ENCODE assay signal across 17 cellular contexts in the genomic region with DNA sequence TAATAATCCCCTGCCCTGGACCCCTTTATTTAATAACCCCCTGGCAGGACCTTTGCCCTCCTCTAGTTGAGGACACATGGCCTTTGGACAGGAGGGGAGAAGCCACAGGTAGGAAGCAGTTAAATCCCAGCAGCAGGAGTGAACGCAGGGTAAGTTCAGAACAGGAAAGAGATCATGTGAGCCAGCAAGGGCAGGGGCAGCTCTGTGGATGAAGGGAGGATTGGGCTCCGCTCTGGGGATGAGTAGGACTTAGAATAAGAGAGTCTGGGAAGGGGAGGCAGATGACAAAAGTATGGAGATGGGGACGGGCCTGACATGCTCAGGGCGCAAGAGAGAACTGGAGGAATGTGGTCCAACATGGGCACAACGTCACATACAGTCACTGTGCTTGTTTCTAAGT.
"Had no signal": no experiment of that assay in that cellular context is flagged by ENCODE, and none has a peak within 500 bp of the region (broad histone marks: within the 10 kb centered on the region; RNA-seq: fewer than 3 reads in every experiment).

No MANE protein-coding gene starts in this region.

- H3K9me3 Mint-ChIP-seq: activated CD4-positive, alpha-beta T cell treated with anti-CD3 and anti-CD28 coated beads, Interleukin-2, amount 10 ng/mL, durations not matched to agents 24 days and 14 days; activated naive CD4-positive, alpha-beta T cell treated with anti-CD3 and anti-CD28 coated beads, Interleukin-2, amount 50 U/mL, for 24 hours; nephron; stimulated activated naive CD8-positive, alpha-beta T cell treated with anti-CD3 and anti-CD28 coated beads, Interleukin-15, Interleukin-2, amounts not matched to agents 100 ng/mL and 50 ng/mL, for 24 hours had no signal

- DNase-seq: activated CD4-positive, alpha-beta T cell treated with anti-CD3 and anti-CD28 coated beads, Interleukin-2, amount 10 ng/mL, durations not matched to agents 24 days and 14 days; activated CD4-positive, CD25-positive, alpha-beta regulatory T cell; activated CD8-positive, alpha-beta memory T cell treated with anti-CD3 and anti-CD28 coated beads, Interleukin-2, amount 50 U/mL, for 4 hours; activated CD8-positive, alpha-beta T cell treated with anti-CD3 and anti-CD28 coated beads, Interleukin-2, amount 10 ng/mL, durations not matched to agents 7 days and 5 days; activated effector memory CD4-positive, alpha-beta T cell treated with anti-CD3 and anti-CD28 coated beads, Interleukin-2, amount 50 U/mL, for 16 hours; activated T-cell treated with anti-CD3 and anti-CD28 coated beads, Interleukin-2, amount 50 U/mL, for 48 hours; adrenal gland; dorsolateral prefrontal cortex; psoas muscle; spleen; T-helper 2 cell; upper lobe of right lung had no signal

- H3K4me1 ChIP-seq: adrenal gland had no signal

- H3K36me3 ChIP-seq: adrenal gland, cardiac muscle cell, spleen, upper lobe of right lung had no signal

- H3K27ac Mint-ChIP-seq: activated CD4-positive, alpha-beta T cell treated with anti-CD3 and anti-CD28 coated beads, Interleukin-2, amount 10 ng/mL, durations not matched to agents 24 days and 14 days; activated CD8-positive, alpha-beta T cell treated with anti-CD3 and anti-CD28 coated beads, Interleukin-2, amount 10 ng/mL, durations not matched to agents 7 days and 5 days; activated naive CD4-positive, alpha-beta T cell treated with anti-CD3 and anti-CD28 coated beads, Interleukin-2, amount 50 U/mL, for 24 hours; stimulated activated naive CD8-positive, alpha-beta T cell treated with anti-CD3 and anti-CD28 coated beads, Interleukin-15, Interleukin-2, amounts not matched to agents 100 ng/mL and 50 ng/mL, for 24 hours had no signal

- H3K27me3 Mint-ChIP-seq: activated CD4-positive, alpha-beta T cell treated with anti-CD3 and anti-CD28 coated beads, Interleukin-2, amount 10 ng/mL, durations not matched to agents 24 days and 14 days had no signal

- H3K4me3 Mint-ChIP-seq: activated CD4-positive, alpha-beta T cell treated with anti-CD3 and anti-CD28 coated beads, Interleukin-2, amount 10 ng/mL, durations not matched to agents 24 days and 14 days; activated CD8-positive, alpha-beta T cell treated with anti-CD3 and anti-CD28 coated beads, Interleukin-2, amount 10 ng/mL, durations not matched to agents 7 days and 5 days; activated naive CD4-positive, alpha-beta T cell treated with anti-CD3 and anti-CD28 coated beads, Interleukin-2, amount 50 U/mL, for 24 hours; nephron; stimulated activated naive CD8-positive, alpha-beta T cell treated with anti-CD3 and anti-CD28 coated beads, Interleukin-15, Interleukin-2, amounts not matched to agents 100 ng/mL and 50 ng/mL, for 24 hours had no signal

- H3K36me3 Mint-ChIP-seq: activated naive CD4-positive, alpha-beta T cell treated with anti-CD3 and anti-CD28 coated beads, Interleukin-2, amount 50 U/mL, for 24 hours had no signal

- H3K4me3 ChIP-seq: adrenal gland, cardiac muscle cell, dorsolateral prefrontal cortex, psoas muscle, spleen, upper lobe of right lung had no signal

- ATAC-seq: activated CD8-positive, alpha-beta T cell treated with anti-CD3 and anti-CD28 coated beads, Interleukin-2, amount 10 ng/mL, durations not matched to agents 7 days and 5 days; psoas muscle; sciatic nerve; upper lobe of right lung had no signal

- H3K9me3 ChIP-seq: adrenal gland, psoas muscle, spleen, upper lobe of right lung had no signal

- H3K27ac ChIP-seq: adrenal gland, cardiac muscle cell, dorsolateral prefrontal cortex, psoas muscle, spleen, upper lobe of right lung had no signal

- H3K27me3 ChIP-seq: adrenal gland, cardiac muscle cell, dorsolateral prefrontal cortex, upper lobe of right lung had no signal

- H3K4me1 Mint-ChIP-seq: activated CD4-positive, alpha-beta T cell treated with anti-CD3 and anti-CD28 coated beads, Interleukin-2, amount 10 ng/mL, durations not matched to agents 24 days and 14 days; activated naive CD4-positive, alpha-beta T cell treated with anti-CD3 and anti-CD28 coated beads, Interleukin-2, amount 50 U/mL, for 24 hours had no signal
